In the genomic region with DNA sequence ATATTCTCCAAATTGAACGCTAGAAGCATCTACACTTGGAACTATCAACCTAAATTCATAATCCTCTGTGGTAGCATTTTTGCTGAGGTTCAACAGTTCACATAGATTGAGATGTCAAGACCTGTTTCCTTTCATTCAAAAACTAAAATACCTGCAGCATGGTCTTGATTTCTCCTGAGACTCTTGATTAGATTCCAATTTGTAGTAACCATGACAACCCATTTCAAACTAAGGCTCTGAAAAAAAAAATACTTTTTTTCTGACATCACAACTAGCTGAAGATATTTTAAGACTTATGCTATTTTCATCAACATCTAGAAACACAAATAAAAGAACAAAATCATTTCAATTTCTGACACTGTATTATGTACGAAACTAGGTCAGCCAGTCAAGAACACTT, we compare ENCODE assay signal across 34 cellular contexts. TPM values are rescaled to one million over a fixed set of nuclear protein-coding genes. Genes with fewer than 3 reads are reported as not detected.
"Had no signal": no experiment of that assay in that cellular context is flagged by ENCODE, and none has a peak within 500 bp of the region (broad histone marks: within the 10 kb centered on the region; RNA-seq: fewer than 3 reads in every experiment).

No MANE protein-coding gene starts in this region.

- H3K27me3 ChIP-seq: adrenal gland, brain microvascular endothelial cell, dorsolateral prefrontal cortex had no signal

- H3K9me3 ChIP-seq: adrenal gland had no signal

- H3K27ac Mint-ChIP-seq: activated B cell treated with CpG ODN at 0.5 μM for 24 hours; activated CD8-positive, alpha-beta T cell treated with anti-CD3 and anti-CD28 coated beads for 36 hours; activated naive CD4-positive, alpha-beta T cell treated with anti-CD3 and anti-CD28 coated beads for 36 hours; activated naive CD4-positive, alpha-beta T cell treated with anti-CD3 and anti-CD28 coated beads, Interleukin-2, amount 50 U/mL, for 24 hours; activated naive CD8-positive, alpha-beta T cell treated with anti-CD3 and anti-CD28 coated beads for 36 hours; activated naive CD8-positive, alpha-beta T cell treated with anti-CD3 and anti-CD28 coated beads, Interleukin-2, amount 50 U/mL, for 24 hours; activated T-helper 2 cell treated with anti-CD3 and anti-CD28 coated beads, Interferon-gamma antibody, Interleukin-2, Interleukin-4, amounts not matched to agents 10 μg/mL and 5 μg/mL and 100 μg/mL, durations not matched to agents 14 hours and 24 hours and 36 hours; dendritic cell treated with granulocyte-macrophage colony-stimulating factor and Interleukin-4, amounts not matched to agents 40 ng/mL and 50 ng/mL, for 4 days; endodermal cell; T-cell; T-helper 1 cell treated with Interleukin-12 subunit alpha and Interleukin-12 subunit beta and Interleukin-4 antibody, amounts not matched to agents 30 μg/mL and 1 μg/mL, for 36 hours; T-helper 2 cell treated with Interferon-gamma antibody and Interleukin-4, amounts not matched to agents 5 μg/mL and 100 μg/mL, for 36 hours had no signal

- H3K4me3 Mint-ChIP-seq: activated B cell treated with CpG ODN at 0.5 μM for 24 hours; activated CD8-positive, alpha-beta T cell treated with anti-CD3 and anti-CD28 coated beads for 36 hours; activated naive CD4-positive, alpha-beta T cell treated with anti-CD3 and anti-CD28 coated beads for 36 hours; activated naive CD4-positive, alpha-beta T cell treated with anti-CD3 and anti-CD28 coated beads, Interleukin-2, amount 50 U/mL, for 24 hours; activated naive CD8-positive, alpha-beta T cell treated with anti-CD3 and anti-CD28 coated beads for 36 hours; activated naive CD8-positive, alpha-beta T cell treated with anti-CD3 and anti-CD28 coated beads, Interleukin-2, amount 50 U/mL, for 24 hours; activated T-cell treated with anti-CD3 and anti-CD28 coated beads, Interleukin-2, amount 50 U/mL, for 4 hours; central memory CD8-positive, alpha-beta T cell; dendritic cell treated with granulocyte-macrophage colony-stimulating factor and Interleukin-4, amounts not matched to agents 40 ng/mL and 50 ng/mL, for 4 days; endodermal cell; T-cell; T-helper 1 cell treated with Interleukin-12 subunit alpha and Interleukin-12 subunit beta and Interleukin-4 antibody, amounts not matched to agents 30 μg/mL and 1 μg/mL, for 36 hours; T-helper 2 cell treated with Interferon-gamma antibody and Interleukin-4, amounts not matched to agents 5 μg/mL and 100 μg/mL, for 36 hours had no signal

- H3K36me3 ChIP-seq: adrenal gland, brain microvascular endothelial cell, WERI-Rb-1 had no signal

- H3K4me3 ChIP-seq: adrenal gland, coronary artery, dorsolateral prefrontal cortex had no signal

- H3K27me3 Mint-ChIP-seq: activated B cell treated with CpG ODN at 0.5 μM for 24 hours; activated CD8-positive, alpha-beta T cell treated with anti-CD3 and anti-CD28 coated beads for 36 hours; activated naive CD8-positive, alpha-beta T cell treated with anti-CD3 and anti-CD28 coated beads for 36 hours; activated naive CD8-positive, alpha-beta T cell treated with anti-CD3 and anti-CD28 coated beads, Interleukin-2, amount 50 U/mL, for 24 hours; central memory CD8-positive, alpha-beta T cell; dendritic cell treated with granulocyte-macrophage colony-stimulating factor and Interleukin-4, amounts not matched to agents 40 ng/mL and 50 ng/mL, for 4 days; T-cell had no signal

- H3K9me3 Mint-ChIP-seq: activated B cell treated with CpG ODN at 0.5 μM for 24 hours; activated CD8-positive, alpha-beta T cell treated with anti-CD3 and anti-CD28 coated beads for 36 hours; activated naive CD4-positive, alpha-beta T cell treated with anti-CD3 and anti-CD28 coated beads for 36 hours; activated naive CD4-positive, alpha-beta T cell treated with anti-CD3 and anti-CD28 coated beads, Interleukin-2, amount 50 U/mL, for 24 hours; activated naive CD8-positive, alpha-beta T cell treated with anti-CD3 and anti-CD28 coated beads for 36 hours; activated naive CD8-positive, alpha-beta T cell treated with anti-CD3 and anti-CD28 coated beads, Interleukin-2, amount 50 U/mL, for 24 hours; activated T-cell treated with anti-CD3 and anti-CD28 coated beads, Interleukin-2, amount 50 U/mL, for 4 hours; activated T-helper 2 cell treated with anti-CD3 and anti-CD28 coated beads, Interferon-gamma antibody, Interleukin-2, Interleukin-4, amounts not matched to agents 10 μg/mL and 5 μg/mL and 100 μg/mL, durations not matched to agents 14 hours and 24 hours and 36 hours; central memory CD8-positive, alpha-beta T cell; dendritic cell treated with granulocyte-macrophage colony-stimulating factor and Interleukin-4, amounts not matched to agents 40 ng/mL and 50 ng/mL, for 4 days; endodermal cell; T-cell; T-helper 1 cell treated with Interleukin-12 subunit alpha and Interleukin-12 subunit beta and Interleukin-4 antibody, amounts not matched to agents 30 μg/mL and 1 μg/mL, for 36 hours; T-helper 2 cell treated with Interferon-gamma antibody and Interleukin-4, amounts not matched to agents 5 μg/mL and 100 μg/mL, for 36 hours had no signal

- H3K36me3 Mint-ChIP-seq: activated naive CD4-positive, alpha-beta T cell treated with anti-CD3 and anti-CD28 coated beads, Interleukin-2, amount 50 U/mL, for 24 hours; activated naive CD8-positive, alpha-beta T cell treated with anti-CD3 and anti-CD28 coated beads for 36 hours; T-cell had no signal

- H3K27ac ChIP-seq: adrenal gland, brain microvascular endothelial cell, WERI-Rb-1 had no signal

- H3K4me1 Mint-ChIP-seq: activated naive CD4-positive, alpha-beta T cell treated with anti-CD3 and anti-CD28 coated beads, Interleukin-2, amount 50 U/mL, for 24 hours; activated naive CD8-positive, alpha-beta T cell treated with anti-CD3 and anti-CD28 coated beads for 36 hours; activated naive CD8-positive, alpha-beta T cell treated with anti-CD3 and anti-CD28 coated beads, Interleukin-2, amount 50 U/mL, for 24 hours; central memory CD8-positive, alpha-beta T cell; endodermal cell; T-cell had no signal

- FAIRE-seq: bronchial epithelial cell, frontal cortex had no signal

- ATAC-seq: activated CD4-positive, CD25-positive, alpha-beta regulatory T cell treated with anti-CD3 and anti-CD28 coated beads, Interleukin-2, amount 50 U/mL, for 24 hours; activated CD8-positive, alpha-beta T cell treated with anti-CD3 and anti-CD28 coated beads for 36 hours; activated naive CD8-positive, alpha-beta T cell treated with anti-CD3 and anti-CD28 coated beads, Interleukin-2, amount 50 U/mL, for 24 hours; activated T-cell treated with anti-CD3 and anti-CD28 coated beads, Interleukin-2, amount 50 U/mL, for 4 hours; esophagus mucosa; T-cell had no signal

- DNase-seq: activated B cell treated with CpG ODN at 0.5 μM for 24 hours; activated CD4-positive, alpha-beta T cell treated with anti-CD3 and anti-CD28 coated beads for 48 hours; activated CD4-positive, alpha-beta T cell treated with anti-CD3 and anti-CD28 coated beads, Interleukin-2, amount 50 U/mL, for 1 hour; activated CD4-positive, alpha-beta T cell treated with anti-CD3 and anti-CD28 coated beads, Interleukin-2, amount 50 U/mL, for 48 hours; activated CD8-positive, alpha-beta memory T cell treated with anti-CD3 and anti-CD28 coated beads for 24 hours; activated CD8-positive, alpha-beta T cell treated with anti-CD3 and anti-CD28 coated beads for 36 hours; activated effector memory CD4-positive, alpha-beta T cell treated with anti-CD3 and anti-CD28 coated beads, Interleukin-2, amount 50 U/mL, for 16 hours; activated naive CD4-positive, alpha-beta T cell treated with anti-CD3 and anti-CD28 coated beads for 36 hours; activated naive CD8-positive, alpha-beta T cell treated with anti-CD3 and anti-CD28 coated beads for 36 hours; activated naive CD8-positive, alpha-beta T cell treated with anti-CD3 and anti-CD28 coated beads, Interleukin-2, amount 50 U/mL, for 24 hours; activated T-cell treated with anti-CD3 and anti-CD28 coated beads, Interleukin-2, amount 50 U/mL, for 4 hours; adrenal gland; amygdala; aorta; brain microvascular endothelial cell; dorsolateral prefrontal cortex; effector memory CD4-positive, alpha-beta T cell; endodermal cell; foreskin fibroblast; head of caudate nucleus; T-cell; T1000; WERI-Rb-1 had no signal

RNA-seq across cellular contexts. Expression of gene COBLL1, which starts 29.8 kb away (rescaled TPM):
- total RNA-seq: activated naive CD4-positive, alpha-beta T cell treated with anti-CD3 and anti-CD28 coated beads for 36 hours had no signal
